8 cellular contexts compared by ENCODE assay signal in genomic region chr1:248841702-248842395, GRCh38. TPM values are rescaled to one million over a fixed set of nuclear protein-coding genes. Genes with fewer than 3 reads are reported as not detected.
A peak's percentile ranks its signal among the peaks of the same experiment; 100 is the strongest.
DNase-seq lines count a peak whose midpoint lies in the region; ATAC-seq and TF ChIP-seq lines count a peak whose summit lies in the region.

No MANE protein-coding gene starts in this region.

- H3K4me3 Mint-ChIP-seq in activated T-helper 2 cell treated with anti-CD3 and anti-CD28 coated beads, Interferon-gamma antibody, Interleukin-2, Interleukin-4, amounts not matched to agents 10 μg/mL and 5 μg/mL and 100 μg/mL, durations not matched to agents 14 hours and 24 hours and 36 hours (ENCODE audit: low read depth): no peak overlapping the region

- peak overlapping the region; percentile 39 to 55 for H3K9ac ChIP-seq in stomach smooth muscle (ENCODE audit: low read length in 2 of 2)

- H3K27me3 ChIP-seq in hepatocyte: no peaks in the 10 kb centered on the region
- H3K27me3 ChIP-seq in stomach smooth muscle (ENCODE audit: control insufficient read depth in 1 of 2, insufficient read depth in 2 of 2, low read length in 2 of 2): no peaks in the 10 kb centered on the region

- H3K36me3 ChIP-seq in hepatocyte (replicated peaks; ENCODE audit: insufficient read depth, low read depth) (no peaks in the 10 kb centered on the region), stomach smooth muscle (ENCODE audit: control insufficient read depth in 2 of 2, insufficient read depth in 2 of 2, low read length in 2 of 2) (peaks cover 23 to 24% of the 10 kb centered on the region in 2 donors)

- peaks cover 9% of the 10 kb centered on the region for H3K4me1 ChIP-seq in hepatocyte (ENCODE audit: insufficient read depth)
- H3K4me1 ChIP-seq in stomach smooth muscle (ENCODE audit: control insufficient read depth, insufficient read depth, low read length): peaks cover 27% of the 10 kb centered on the region

- no peak for ATAC-seq in HG02763 (IDR thresholded peaks at IDR 0.05; ENCODE audit: unreplicated experiment)

- no peak overlapping the region for H3K27ac Mint-ChIP-seq in activated T-helper 2 cell treated with anti-CD3 and anti-CD28 coated beads, Interferon-gamma antibody, Interleukin-2, Interleukin-4, amounts not matched to agents 10 μg/mL and 5 μg/mL and 100 μg/mL, durations not matched to agents 14 hours and 24 hours and 36 hours

- H3K4me1 Mint-ChIP-seq in activated T-helper 2 cell treated with anti-CD3 and anti-CD28 coated beads, Interferon-gamma antibody, Interleukin-2, Interleukin-4, amounts not matched to agents 10 μg/mL and 5 μg/mL and 100 μg/mL, durations not matched to agents 14 hours and 24 hours and 36 hours (ENCODE audit: low read depth): peaks cover 21% of the 10 kb centered on the region

- no peak overlapping the region for H3K4me2 ChIP-seq in hepatocyte

- H3K9me3 Mint-ChIP-seq in activated T-helper 2 cell treated with anti-CD3 and anti-CD28 coated beads, Interferon-gamma antibody, Interleukin-2, Interleukin-4, amounts not matched to agents 10 μg/mL and 5 μg/mL and 100 μg/mL, durations not matched to agents 14 hours and 24 hours and 36 hours: no peaks in the 10 kb centered on the region

- no peak overlapping the region for H3K4me3 ChIP-seq in LNCaP clone FGC (ENCODE audit: low read depth, low read length)
- H3K4me3 ChIP-seq in hepatocyte: no peak overlapping the region
- H3K4me3 ChIP-seq in stomach smooth muscle (ENCODE audit: low read length in 2 of 2): peak overlapping the region in 1 of 2 donors; percentile 29

- no peaks in the 10 kb centered on the region for H3K27me3 Mint-ChIP-seq in activated T-helper 2 cell treated with anti-CD3 and anti-CD28 coated beads, Interferon-gamma antibody, Interleukin-2, Interleukin-4, amounts not matched to agents 10 μg/mL and 5 μg/mL and 100 μg/mL, durations not matched to agents 14 hours and 24 hours and 36 hours (ENCODE audit: low read depth)

- no peaks in the 10 kb centered on the region for H3K9me3 ChIP-seq in hepatocyte (ENCODE audit: low read depth)
- H3K9me3 ChIP-seq in stomach smooth muscle (ENCODE audit: control insufficient read depth in 2 of 2, low read length in 2 of 2): no peaks in the 10 kb centered on the region

- H2AFZ ChIP-seq in hepatocyte: no peak overlapping the region

- peaks cover 49% of the 10 kb centered on the region for H3K79me2 ChIP-seq in hepatocyte

- peaks cover 31% of the 10 kb centered on the region for H3K36me3 Mint-ChIP-seq in activated T-helper 2 cell treated with anti-CD3 and anti-CD28 coated beads, Interferon-gamma antibody, Interleukin-2, Interleukin-4, amounts not matched to agents 10 μg/mL and 5 μg/mL and 100 μg/mL, durations not matched to agents 14 hours and 24 hours and 36 hours (ENCODE audit: low read depth)

- intact Hi-C loops in activated T-helper 2 cell treated with anti-CD3 and anti-CD28 coated beads, Interferon-gamma antibody, Interleukin-2, Interleukin-4, amounts not matched to agents 10 μg/mL and 5 μg/mL and 100 μg/mL, durations not matched to agents 14 hours and 24 hours and 36 hours (cut with micrococcal nuclease): no loop called here

- H4K20me1 ChIP-seq in hepatocyte (ENCODE audit: insufficient read depth, poor library complexity, severe bottlenecking): peaks cover 10% of the 10 kb centered on the region

- H3K9me2 ChIP-seq in hepatocyte (replicated peaks; ENCODE audit: insufficient read depth): no peaks in the 10 kb centered on the region

- WGBS in hepatocyte (ENCODE audit: low lambda C conversion rate, missing lambda C conversion rate): 70% methylated on average over 12 of the region's 12 CpGs

- TF ChIP-seq CTCF in LNCaP clone FGC (IDR thresholded peaks at IDR 0.05; ENCODE audit: control insufficient read depth, extremely low read depth, insufficient read depth) (peak; percentile 32; the same call in 1 of the 2 replicates), hepatocyte (IDR thresholded peaks at IDR 0.05; ENCODE audit: poor library complexity) (peak; percentile 54)

- H3K27ac ChIP-seq in hepatocyte (no peak overlapping the region), stomach smooth muscle (ENCODE audit: low read length) (peak overlapping the region; percentile 49)

- DNase-seq in NCI-H146 treated with DMSO at 0.1 percent for 48 hours (lab: John Stamatoyannopoulos, UW; ENCODE audit: unreplicated experiment): peak; percentile 3
- DNase-seq in NCI-H146 (lab: John Stamatoyannopoulos, UW): no peak
- no peak for DNase-seq in LNCaP clone FGC (ENCODE audit: low read depth)
- peak; percentile 26 for DNase-seq in activated T-helper 2 cell treated with anti-CD3 and anti-CD28 coated beads, Interferon-gamma antibody, Interleukin-2, Interleukin-4, amounts not matched to agents 10 μg/mL and 5 μg/mL and 100 μg/mL, durations not matched to agents 14 hours and 24 hours and 36 hours (ENCODE audit: low spot score)
- DNase-seq in hepatocyte (ENCODE audit: low spot score): peak; percentile 54
- no peak for DNase-seq in NCI-H510A (lab: John Stamatoyannopoulos, UW)

RNA-seq across cellular contexts. Expression of gene ZNF672, which starts 3.8 kb away (rescaled TPM):
- total RNA-seq in activated T-helper 2 cell treated with anti-CD3 and anti-CD28 coated beads, Interferon-gamma antibody, Interleukin-2, Interleukin-4, amounts not matched to agents 10 μg/mL and 5 μg/mL and 100 μg/mL, durations not matched to agents 14 hours and 24 hours and 36 hours: 46.0 and 51.6 TPM in 2 replicates
- 19.0 and 23.6 TPM in 2 replicates for total RNA-seq in hepatocyte
- 30.7 and 34.7 TPM in 2 replicates for polyA plus RNA-seq in hepatocyte

RNA-seq across cellular contexts. Expression of gene SH3BP5L, which starts 16.1 kb away (rescaled TPM):
- total RNA-seq in activated T-helper 2 cell treated with anti-CD3 and anti-CD28 coated beads, Interferon-gamma antibody, Interleukin-2, Interleukin-4, amounts not matched to agents 10 μg/mL and 5 μg/mL and 100 μg/mL, durations not matched to agents 14 hours and 24 hours and 36 hours: 27.1 TPM in 2 replicates
- 13.2 and 17.2 TPM in 2 replicates for total RNA-seq in hepatocyte
- 5.3 and 6.5 TPM in 2 replicates for polyA plus RNA-seq in hepatocyte

RNA-seq across cellular contexts. Expression of gene ZNF692, which starts 17.0 kb away (rescaled TPM):
- total RNA-seq in activated T-helper 2 cell treated with anti-CD3 and anti-CD28 coated beads, Interferon-gamma antibody, Interleukin-2, Interleukin-4, amounts not matched to agents 10 μg/mL and 5 μg/mL and 100 μg/mL, durations not matched to agents 14 hours and 24 hours and 36 hours: 86.4 and 87.0 TPM in 2 replicates
- total RNA-seq in hepatocyte: 24.2 and 42.1 TPM in 2 replicates
- 60.8 and 79.9 TPM in 2 replicates for polyA plus RNA-seq in hepatocyte

Comparison
In these comparisons a context has a peak if more than half of its experiments do, and no peak if none do; other contexts are left out.
1. DNase-seq: peak in NCI-H146 treated with DMSO at 0.1 percent for 48 hours (single experiment), activated T-helper 2 cell treated with anti-CD3 and anti-CD28 coated beads, Interferon-gamma antibody, Interleukin-2, Interleukin-4, amounts not matched to agents 10 μg/mL and 5 μg/mL and 100 μg/mL, durations not matched to agents 14 hours and 24 hours and 36 hours (single experiment) and hepatocyte (single experiment); none in NCI-H146 (single experiment), LNCaP clone FGC (single experiment) and NCI-H510A (single experiment).